7 cellular contexts compared by ENCODE assay signal in the genomic region with DNA sequence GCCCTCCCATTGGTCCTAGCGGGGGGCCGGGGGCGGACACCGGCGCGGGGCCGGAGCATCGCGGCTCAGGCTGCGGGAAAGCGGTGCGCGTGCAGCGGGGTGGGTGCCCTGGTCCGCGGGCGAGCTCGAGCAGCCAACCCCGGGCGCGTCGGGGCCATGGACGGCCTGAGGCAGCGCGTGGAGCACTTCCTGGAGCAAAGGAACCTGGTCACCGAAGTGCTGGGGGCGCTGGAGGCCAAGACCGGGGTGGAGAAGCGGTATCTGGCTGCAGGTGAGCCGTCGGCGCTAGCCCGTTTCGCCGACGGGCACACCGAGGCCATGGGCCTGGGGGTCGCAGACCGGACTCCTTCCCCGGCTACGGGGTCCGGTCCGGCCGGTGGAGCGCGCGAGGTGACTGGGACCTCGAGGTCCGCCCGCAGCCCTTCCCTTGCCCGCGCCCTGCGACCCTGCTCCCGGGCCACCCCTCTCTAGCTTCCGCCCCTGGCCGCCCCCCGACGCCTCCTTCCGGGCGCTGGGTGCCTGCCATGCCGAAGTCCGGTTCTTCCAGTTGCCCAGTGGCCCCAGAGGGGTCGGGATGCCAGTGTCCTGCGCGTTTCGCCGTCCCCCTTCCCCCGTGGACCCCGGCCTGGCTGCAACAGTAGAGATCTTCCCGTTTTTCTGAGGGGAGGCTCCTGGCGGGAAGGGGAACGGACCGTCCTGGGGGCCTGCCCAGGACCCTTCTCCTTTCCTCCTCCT. TPM values are rescaled to one million over a fixed set of nuclear protein-coding genes. Genes with fewer than 3 reads are reported as not detected.
DNase-seq lines count a peak whose midpoint lies in the region; ATAC-seq lines count a peak whose summit lies in the region.

Gene REEP6 (plus strand): TSS at position 68 of the 735 bp plus-strand sequence. CDS start 89 bp downstream, at position 157.

- ATAC-seq in HG03064 (IDR thresholded peaks at IDR 0.05; ENCODE audit: low read depth, unreplicated experiment) (peak; percentile 7), GM18867 (IDR thresholded peaks at IDR 0.05; ENCODE audit: unreplicated experiment) (no peak)

- no peaks in the 10 kb centered on the region for H3K9me3 Mint-ChIP-seq in activated T-helper 2 cell treated with anti-CD3 and anti-CD28 coated beads, Interferon-gamma antibody, Interleukin-2, Interleukin-4, amounts not matched to agents 10 μg/mL and 5 μg/mL and 100 μg/mL, durations not matched to agents 14 hours and 24 hours and 36 hours
- no peaks in the 10 kb centered on the region for H3K9me3 Mint-ChIP-seq in immature natural killer cell

- peak within 1 kb of the TSS; percentile 81 for H3K27ac Mint-ChIP-seq in activated T-helper 2 cell treated with anti-CD3 and anti-CD28 coated beads, Interferon-gamma antibody, Interleukin-2, Interleukin-4, amounts not matched to agents 10 μg/mL and 5 μg/mL and 100 μg/mL, durations not matched to agents 14 hours and 24 hours and 36 hours
- peak within 1 kb of the TSS; percentile 69 to 93 (median 87) for H3K27ac Mint-ChIP-seq in immature natural killer cell

- peaks cover 0 to 44% (median 33%) of the 10 kb centered on the region in 5 donors for H3K4me1 ChIP-seq in subcutaneous abdominal adipose tissue (ENCODE audit: control insufficient read depth in 5 of 5, insufficient read depth in 5 of 5, low read length in 5 of 5)

- H3K9me3 ChIP-seq in subcutaneous abdominal adipose tissue (ENCODE audit: control insufficient read depth in 5 of 5, low read length in 5 of 5): no peaks in the 10 kb centered on the region

- no peaks in the 10 kb centered on the region for H3K36me3 Mint-ChIP-seq in activated T-helper 2 cell treated with anti-CD3 and anti-CD28 coated beads, Interferon-gamma antibody, Interleukin-2, Interleukin-4, amounts not matched to agents 10 μg/mL and 5 μg/mL and 100 μg/mL, durations not matched to agents 14 hours and 24 hours and 36 hours (ENCODE audit: low read depth)
- H3K36me3 Mint-ChIP-seq in immature natural killer cell: no peaks in the 10 kb centered on the region

- no peak within 1 kb of the TSS for H3K27ac ChIP-seq in subcutaneous abdominal adipose tissue (ENCODE audit: low read depth, low read length)

- intact Hi-C loops in activated T-helper 2 cell treated with anti-CD3 and anti-CD28 coated beads, Interferon-gamma antibody, Interleukin-2, Interleukin-4, amounts not matched to agents 10 μg/mL and 5 μg/mL and 100 μg/mL, durations not matched to agents 14 hours and 24 hours and 36 hours (cut with micrococcal nuclease): no loop called here

- peaks cover 9% of the 10 kb centered on the region for H3K27me3 Mint-ChIP-seq in activated T-helper 2 cell treated with anti-CD3 and anti-CD28 coated beads, Interferon-gamma antibody, Interleukin-2, Interleukin-4, amounts not matched to agents 10 μg/mL and 5 μg/mL and 100 μg/mL, durations not matched to agents 14 hours and 24 hours and 36 hours (ENCODE audit: low read depth)
- peaks cover 6 to 9% (median 6%) of the 10 kb centered on the region in 3 donors for H3K27me3 Mint-ChIP-seq in immature natural killer cell (ENCODE audit: low read depth in 3 of 3)

- peaks cover 0 to 14% (median 4%) of the 10 kb centered on the region in 5 donors for H3K27me3 ChIP-seq in subcutaneous abdominal adipose tissue (ENCODE audit: control insufficient read depth in 5 of 5, insufficient read depth in 4 of 5, low read length in 5 of 5)

- H3K4me3 ChIP-seq in subcutaneous abdominal adipose tissue (ENCODE audit: low read depth in 1 of 5, low read length in 5 of 5): peak within 1 kb of the TSS; percentile 73 to 80 (median 77)

- DNase-seq in activated T-helper 2 cell treated with anti-CD3 and anti-CD28 coated beads, Interferon-gamma antibody, Interleukin-2, Interleukin-4, amounts not matched to agents 10 μg/mL and 5 μg/mL and 100 μg/mL, durations not matched to agents 14 hours and 24 hours and 36 hours (ENCODE audit: low spot score): no peak
- no peak for DNase-seq in immature natural killer cell
- no peak for DNase-seq in central memory CD4-positive, alpha-beta T cell
- DNase-seq in SKM-1 treated with dmso at 0.1 percent for 144 hours (lab: John Stamatoyannopoulos, UW; ENCODE audit: unreplicated experiment): no peak

- no peaks in the 10 kb centered on the region for H3K36me3 ChIP-seq in subcutaneous abdominal adipose tissue (ENCODE audit: control insufficient read depth in 5 of 5, insufficient read depth in 5 of 5, low read length in 5 of 5)

- H3K4me3 Mint-ChIP-seq in activated T-helper 2 cell treated with anti-CD3 and anti-CD28 coated beads, Interferon-gamma antibody, Interleukin-2, Interleukin-4, amounts not matched to agents 10 μg/mL and 5 μg/mL and 100 μg/mL, durations not matched to agents 14 hours and 24 hours and 36 hours (ENCODE audit: low read depth): peak within 1 kb of the TSS; percentile 81
- H3K4me3 Mint-ChIP-seq in immature natural killer cell: peak within 1 kb of the TSS; percentile 82 to 92 (median 87)

- peaks cover 11% of the 10 kb centered on the region for H3K4me1 Mint-ChIP-seq in activated T-helper 2 cell treated with anti-CD3 and anti-CD28 coated beads, Interferon-gamma antibody, Interleukin-2, Interleukin-4, amounts not matched to agents 10 μg/mL and 5 μg/mL and 100 μg/mL, durations not matched to agents 14 hours and 24 hours and 36 hours (ENCODE audit: low read depth)
- H3K4me1 Mint-ChIP-seq in immature natural killer cell: peaks cover 12 to 14% of the 10 kb centered on the region in 2 donors

- peak within 1 kb of the TSS in 4 of 5 donors; percentile 40 to 71 (median 52) for H3K9ac ChIP-seq in subcutaneous abdominal adipose tissue (ENCODE audit: low read length in 5 of 5)

RNA-seq across cellular contexts. Expression of gene REEP6, which starts in this region (rescaled TPM):
- total RNA-seq in activated T-helper 2 cell treated with anti-CD3 and anti-CD28 coated beads, Interferon-gamma antibody, Interleukin-2, Interleukin-4, amounts not matched to agents 10 μg/mL and 5 μg/mL and 100 μg/mL, durations not matched to agents 14 hours and 24 hours and 36 hours: 1.6 and 2.1 TPM in 2 replicates
- 1 to 10 TPM; 4.0 to 7.1 (median 6.4) TPM for polyA plus RNA-seq in immature natural killer cell
